Comparison of ENCODE assay signal across 2 cellular contexts in genomic region chr6:140601409-140601808, GRCh38.
TF ChIP-seq lines count a peak whose summit lies in the region.

No MANE protein-coding gene starts in this region.

TF ChIP-seq in SK-N-SH, 30 proteins besides CTCF, POLR2A, EP300 and RAD21 (continued from another document):
- TF ChIP-seq ZBTB33 (IDR thresholded peaks at IDR 0.05; ENCODE audit: borderline replicate concordance, low read depth) = no peak
TF ChIP-seq in SK-N-SH: peak in this region for 0.

TF ChIP-seq in SK-N-SH treated with all-trans-retinoic acid at 6 μM for 48 hours, 23 proteins besides CTCF, POLR2A, EP300 and RAD21 (continued from another document):
- TF ChIP-seq CSRNP3 (CRISPR knock-in tag; IDR thresholded peaks at IDR 0.05) (no peak), ZFP30 (CRISPR knock-in tag; IDR thresholded peaks at IDR 0.05) (no peak), BACH2 (CRISPR knock-in tag; IDR thresholded peaks at IDR 0.05; ENCODE audit: borderline replicate concordance) (no peak), TSHZ2 (CRISPR knock-in tag; IDR thresholded peaks at IDR 0.05) (no peak), ESRRG (CRISPR knock-in tag; IDR thresholded peaks at IDR 0.05) (no peak), RARB (CRISPR knock-in tag; IDR thresholded peaks at IDR 0.05) (no peak), PPARA (CRISPR knock-in tag; IDR thresholded peaks at IDR 0.05; ENCODE audit: borderline replicate concordance) (no peak), PATZ1 (CRISPR knock-in tag; IDR thresholded peaks at IDR 0.05; ENCODE audit: borderline replicate concordance) (no peak), TOX (CRISPR knock-in tag; IDR thresholded peaks at IDR 0.05; ENCODE audit: borderline replicate concordance) (no peak), ZNF8 (CRISPR knock-in tag; IDR thresholded peaks at IDR 0.05) (no peak), ZFP3 (CRISPR knock-in tag; IDR thresholded peaks at IDR 0.05) (no peak), ARNTL (CRISPR knock-in tag; IDR thresholded peaks at IDR 0.05; ENCODE audit: borderline replicate concordance, low read depth) (no peak), OSR1 (CRISPR knock-in tag; IDR thresholded peaks at IDR 0.05) (no peak), GLIS3 (CRISPR knock-in tag; IDR thresholded peaks at IDR 0.05) (no peak), ZNF70 (CRISPR knock-in tag; IDR thresholded peaks at IDR 0.05) (no peak)
